Comparison of ENCODE assay signal across 27 cellular contexts in the genomic region with DNA sequence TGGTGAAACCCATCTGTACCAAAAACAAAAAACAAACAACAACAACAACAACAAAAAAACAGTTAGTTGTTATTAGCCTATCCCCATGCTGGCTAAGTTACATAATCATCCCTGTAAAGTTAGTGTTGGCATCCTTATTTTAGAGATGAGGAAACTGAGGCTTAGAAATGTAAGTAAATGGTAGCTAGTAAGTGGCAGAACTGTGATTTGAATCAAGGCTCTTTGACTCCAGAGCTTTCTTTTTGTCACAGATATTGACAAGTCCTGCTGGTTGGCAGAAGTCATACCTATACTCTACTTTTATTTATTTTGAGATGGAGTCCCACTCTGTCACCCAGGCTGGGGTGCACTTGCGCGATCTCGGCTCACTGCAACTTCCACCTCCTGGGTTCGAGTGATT. TPM values are rescaled to one million over a fixed set of nuclear protein-coding genes. Genes with fewer than 3 reads are reported as not detected.
DNase-seq lines count a peak whose midpoint lies in the region; ATAC-seq, FAIRE-seq and TF ChIP-seq lines count a peak whose summit lies in the region.
"Had no signal": no experiment of that assay in that cellular context is flagged by ENCODE, and none has a peak within 500 bp of the region (broad histone marks: within the 10 kb centered on the region; RNA-seq: fewer than 3 reads in every experiment).

No MANE protein-coding gene starts in this region.

- POLR2A ChIA-PET in A549 (lab: Yijun Ruan, JAX) (no interaction called here), K562 (lab: Yijun Ruan, JAX) (interaction anchor here (1.4 to 1.9 kb wide), 4 partner anchors 11 to 17 kb away, joined by 5 to 11 read pairs (median 5); no protein-coding TSS in a partner anchor)

- H3K9me3 ChIP-seq in A549 (no peaks in the 10 kb centered on the region), K562 (replicated peaks; ENCODE audit: control insufficient read depth, insufficient read depth, low read depth, low read length) (no peaks in the 10 kb centered on the region), Karpas-422 (ENCODE audit: low read length) (no peaks in the 10 kb centered on the region), mammary epithelial cell (replicated peaks; ENCODE audit: insufficient read depth, low read length) (no peaks in the 10 kb centered on the region)
- H3K9me3 ChIP-seq: BE2C, BLaER1 had no signal

- no peaks in the 10 kb centered on the region for H3K9me3 Mint-ChIP-seq in neural crest cell
- H3K9me3 Mint-ChIP-seq: CD4-positive, alpha-beta memory T cell; CD4-positive, CD25-positive, alpha-beta regulatory T cell; CD8-positive, alpha-beta memory T cell had no signal

- no peaks in the 10 kb centered on the region for H3K36me3 Mint-ChIP-seq in neural crest cell (ENCODE audit: low read depth)

- H3K4me1 Mint-ChIP-seq in neural crest cell: peaks cover 23% of the 10 kb centered on the region

- dilution Hi-C loops in mammary epithelial cell (cut with HindIII; ENCODE audit: low sequenced_read_pairs): no loop called here

- TF ChIP-seq RAD21 in A549 (conservative IDR thresholded peaks at IDR 0.05 in 1 of 2, IDR thresholded peaks at IDR 0.05 in 1 of 2): no peak
- no peak for TF ChIP-seq RAD21 in K562 (CRISPR knock-in tag; conservative IDR thresholded peaks at IDR 0.05 in 1 of 2, IDR thresholded peaks at IDR 0.05 in 1 of 2)

- TF ChIP-seq EP300 in A549 (IDR thresholded peaks at IDR 0.05): no peak
- TF ChIP-seq EP300 in K562 (IDR thresholded peaks at IDR 0.05; ENCODE audit: low read length): no peak

- H3K9me2 ChIP-seq in Karpas-422 (replicated peaks; ENCODE audit: insufficient read depth, low read length): no peaks in the 10 kb centered on the region

- 93% methylated on average over 4 of the region's 4 CpGs for WGBS in A549 (ENCODE audit: missing lambda C conversion rate)
- WGBS in K562 (ENCODE audit: insufficient coverage, low coverage, missing lambda C conversion rate): 90% methylated on average over 4 of the region's 4 CpGs
- 98% methylated on average over 4 of the region's 4 CpGs for WGBS in mammary epithelial cell (ENCODE audit: low coverage, missing lambda C conversion rate)

- DNase-seq in A549 (ENCODE audit: low read depth in 1 of 2, low spot score in 1 of 2): no peak
- DNase-seq in K562 (ENCODE audit: extremely low read depth in 1 of 4, low spot score in 3 of 4): no peak
- DNase-seq in neural crest cell (ENCODE audit: low read depth, low spot score): no peak
- DNase-seq in Karpas-422: no peak
- no peak for DNase-seq in mammary epithelial cell
- DNase-seq: ACHN; BE2C; C1 segment of cervical spinal cord; CD4-positive, alpha-beta memory T cell; CD4-positive, CD25-positive, alpha-beta regulatory T cell; CD8-positive, alpha-beta memory T cell; COR-L47; DMS 273 treated with DMSO at 0.1 percent for 48 hours; DMS153; DMS53; DMS79; DND-41; EL; GDM1 had no signal

- H3K27me3 ChIP-seq in K562 (ENCODE audit: control insufficient read depth in 2 of 2, insufficient read depth in 2 of 2, low read length in 2 of 2) (no peaks in the 10 kb centered on the region), Karpas-422 (ENCODE audit: low read length) (no peaks in the 10 kb centered on the region; the same call in 1 of the 2 replicates), mammary epithelial cell (ENCODE audit: insufficient read depth, low read length) (no peaks in the 10 kb centered on the region)
- H3K27me3 ChIP-seq: BE2C, BLaER1 had no signal

- no peak overlapping the region for H3K4me3 ChIP-seq in A549
- no peak overlapping the region for H3K4me3 ChIP-seq in K562
- no peak overlapping the region for H3K4me3 ChIP-seq in Karpas-422 (ENCODE audit: low read length)
- no peak overlapping the region for H3K4me3 ChIP-seq in mammary epithelial cell (replicated peaks in 1 of 3; ENCODE audit: insufficient read depth in 1 of 3, low read depth in 2 of 3, low read length in 3 of 3)
- H3K4me3 ChIP-seq: BLaER1, GM12878 had no signal

- no peaks in the 10 kb centered on the region; the same call in 2 of the 3 replicates for H3K36me3 ChIP-seq in K562 (ENCODE audit: control insufficient read depth, insufficient read depth, low read length)
- H3K36me3 ChIP-seq in Karpas-422 (ENCODE audit: insufficient read depth, low read length): no peaks in the 10 kb centered on the region
- no peaks in the 10 kb centered on the region for H3K36me3 ChIP-seq in mammary epithelial cell (ENCODE audit: insufficient read depth, low read length)
- H3K36me3 ChIP-seq: BE2C, BLaER1 had no signal

- in situ Hi-C loops in K562 (cut with MboI): no loop called here
- in situ Hi-C loops in mammary epithelial cell (cut with MboI; ENCODE audit: low sequenced_read_pairs in 2 of 2): no loop called here

- intact Hi-C loops in K562 (cut with micrococcal nuclease): no loop called here
- intact Hi-C loops in mammary epithelial cell (cut with micrococcal nuclease): no loop called here

- FAIRE-seq in A549 (lab: Jason Lieb, UNC) (no peak), K562 (lab: Jason Lieb, UNC) (no peak)
- FAIRE-seq: GM12878, GM12892, GM18507 had no signal

- no peaks in the 10 kb centered on the region for H3K27me3 Mint-ChIP-seq in neural crest cell (ENCODE audit: low read depth)
- H3K27me3 Mint-ChIP-seq: CD4-positive, alpha-beta memory T cell; CD4-positive, CD25-positive, alpha-beta regulatory T cell; CD8-positive, alpha-beta memory T cell had no signal

- no peak for TF ChIP-seq CTCF in A549 (IDR thresholded peaks at IDR 0.05)
- TF ChIP-seq CTCF in VCaP (conservative IDR thresholded peaks at IDR 0.05): no peak
- TF ChIP-seq CTCF in K562 (IDR thresholded peaks at IDR 0.05 in 2 of 3, conservative IDR thresholded peaks at IDR 0.05 in 1 of 3; ENCODE audit: insufficient read depth in 2 of 3, low read depth in 1 of 3, low read length in 3 of 3): no peak
- no peak for TF ChIP-seq CTCF in neural crest cell (conservative IDR thresholded peaks at IDR 0.05)
- TF ChIP-seq CTCF in mammary epithelial cell (conservative IDR thresholded peaks at IDR 0.05 in 1 of 2, IDR thresholded peaks at IDR 0.05 in 1 of 2; ENCODE audit: extremely low read depth in 1 of 2, insufficient read depth in 1 of 2, low read depth in 1 of 2, low read length in 2 of 2): no peak

- H3K79me2 ChIP-seq in K562 (ENCODE audit: control insufficient read depth, insufficient read depth, low read length): peaks cover 78% of the 10 kb centered on the region
- no peaks in the 10 kb centered on the region for H3K79me2 ChIP-seq in Karpas-422 (ENCODE audit: low read length)
- peaks cover 17% of the 10 kb centered on the region for H3K79me2 ChIP-seq in mammary epithelial cell (ENCODE audit: insufficient read depth, low read length)

- no peaks in the 10 kb centered on the region for H4K20me1 ChIP-seq in K562 (replicated peaks; ENCODE audit: control insufficient read depth, insufficient read depth, low read length)
- H4K20me1 ChIP-seq in Karpas-422 (ENCODE audit: insufficient read depth, low read depth, low read length): peaks cover 13% of the 10 kb centered on the region; the same call in 1 of the 2 replicates
- no peaks in the 10 kb centered on the region for H4K20me1 ChIP-seq in mammary epithelial cell (ENCODE audit: insufficient read depth, low read length)
- H4K20me1 ChIP-seq: BLaER1 had no signal

- CTCF ChIA-PET in A549 (lab: Yijun Ruan, JAX) (interaction anchor here (0.5 to 1.6 kb wide), 5 partner anchors 15 to 222 kb away, joined by 3 to 5 read pairs (median 4); no protein-coding TSS in a partner anchor), K562 (lab: Yijun Ruan, JAX; ENCODE audit: low intra/inter-chr PET ratio) (no interaction called here), mammary epithelial cell (lab: Charles Lee; ENCODE audit: low non-redundant PET) (no interaction called here)

- H3K4me2 ChIP-seq in A549 (peak overlapping the region; percentile 61; the same call in 2 of the 3 replicates), K562 (ENCODE audit: insufficient read depth, low read length) (peak overlapping the region; percentile 67; the same call in 1 of the 2 replicates), Karpas-422 (ENCODE audit: low read depth, low read length, poor library complexity, severe bottlenecking) (no peak overlapping the region), mammary epithelial cell (ENCODE audit: insufficient read depth, low read depth, low read length) (no peak overlapping the region)
- H3K4me2 ChIP-seq: BLaER1 had no signal

- H3K4me3 Mint-ChIP-seq in neural crest cell: no peak overlapping the region
- H3K4me3 Mint-ChIP-seq: CD14-positive monocyte; CD4-positive, alpha-beta memory T cell; CD4-positive, CD25-positive, alpha-beta regulatory T cell; CD8-positive, alpha-beta memory T cell had no signal

- no peaks in the 10 kb centered on the region for H3K9me1 ChIP-seq in K562 (ENCODE audit: control insufficient read depth, insufficient read depth, low read length)

- H3K4me1 ChIP-seq in A549 (peaks cover 94% of the 10 kb centered on the region), K562 (replicated peaks in 1 of 2; ENCODE audit: control insufficient read depth in 2 of 2, insufficient read depth in 2 of 2, low read length in 2 of 2) (peaks cover 19 to 66% of the 10 kb centered on the region in 2 experiments), Karpas-422 (ENCODE audit: low read length) (no peaks in the 10 kb centered on the region), mammary epithelial cell (ENCODE audit: insufficient read depth, low read length) (peaks cover 14% of the 10 kb centered on the region)

- H3K9ac ChIP-seq in K562 (ENCODE audit: insufficient read depth in 1 of 2, low read depth in 2 of 2, low read length in 2 of 2): no peak overlapping the region
- no peak overlapping the region for H3K9ac ChIP-seq in Karpas-422 (ENCODE audit: low read length)
- H3K9ac ChIP-seq in mammary epithelial cell (ENCODE audit: insufficient read depth, low read length): no peak overlapping the region
- H3K9ac ChIP-seq: BLaER1 had no signal

- H3K27ac ChIP-seq in A549 (peak overlapping the region; percentile 81 to 85), VCaP (peak overlapping the region; percentile 37), K562 (ENCODE audit: extremely low read depth, low read depth, low read length) (peak overlapping the region; percentile 67; the same call in 2 of the 3 replicates), Karpas-422 (ENCODE audit: low read length) (no peak overlapping the region), mammary epithelial cell (ENCODE audit: insufficient read depth, low read depth, low read length) (no peak overlapping the region)
- H3K27ac ChIP-seq: 22Rv1, BLaER1 had no signal

- BruUV-seq in K562 (replicated peaks; lab: Mats Ljungman, UMichigan) (no TSS peak), mammary epithelial cell (replicated peaks; lab: Mats Ljungman, UMichigan) (no TSS peak)

- no peak for ATAC-seq in A549
- no peak for ATAC-seq in K562
- ATAC-seq in HG02798 (IDR thresholded peaks at IDR 0.05; ENCODE audit: poor library complexity, unreplicated experiment): no peak
- ATAC-seq: GM12878 had no signal

- H2AFZ ChIP-seq in K562 (ENCODE audit: low read depth, low read length) (no peak overlapping the region), Karpas-422 (ENCODE audit: low read length) (no peak overlapping the region), mammary epithelial cell (ENCODE audit: low read depth, low read length) (no peak overlapping the region)

- TF ChIP-seq POLR2A in A549 (IDR thresholded peaks at IDR 0.05; ENCODE audit: low read length) (no peak), K562 (conservative IDR thresholded peaks at IDR 0.05) (no peak)

- peak overlapping the region; percentile 19 for H3K27ac Mint-ChIP-seq in neural crest cell (ENCODE audit: unreplicated experiment)
- H3K27ac Mint-ChIP-seq: CD14-positive monocyte; CD4-positive, CD25-positive, alpha-beta regulatory T cell; CD8-positive, alpha-beta memory T cell had no signal

RNA-seq across cellular contexts. Expression of a gene that starts 42.1 kb away (rescaled TPM):
- polyA plus RNA-seq in A549 (2011; rRNA removed): 65.0 and 79.7 TPM in 2 replicates
- 22.5 and 28.8 TPM in 2 replicates for polyA plus RNA-seq in A549 (2012; cell fraction: cytosol; rRNA removed)
- 33.6 and 40.4 TPM in 2 replicates for polyA plus RNA-seq in A549 (2012; cell fraction: nucleus; rRNA removed)
- 28.1 to 28.8 TPM (median 28.1 TPM) in 3 replicates for polyA plus RNA-seq in A549 (2017; fragmentation: RNase III; extraction: RNeasy Plus Mini Kit Qiagen cat#74134 plus additional on column Dnase treatment)
- polyA minus RNA-seq in A549 (2011; rRNA and poly(A)+ RNA removed): 66.8 and 80.3 TPM in 2 replicates
- 104 and 117 TPM in 2 replicates for total RNA-seq in K562 (2011; cell fraction: chromatin; rRNA removed; ENCODE audit: low replicate concordance)
- 43.2 and 50.5 TPM in 2 replicates for total RNA-seq in K562 (2011; cell fraction: nucleolus; rRNA removed)
- total RNA-seq in K562 (2011; cell fraction: nucleoplasm; rRNA removed): 62.3 and 84.4 TPM in 2 replicates
- total RNA-seq in K562 (2014; rRNA removed): 9.5 and 11.3 TPM in 2 replicates
- 17.8 and 20.1 TPM in 2 replicates for total RNA-seq in K562 (2014; rRNA removed; fragmentation: Illumina TruSeq; extraction: Trizol)
- 17.8 and 20.9 TPM in 2 replicates for total RNA-seq in K562 (2015; rRNA removed; fragmentation: Illumina TruSeq; extraction: Trizol)
- total RNA-seq in K562 (2021): 30.4 and 33.0 TPM in 2 replicates
- 24.1 and 25.9 TPM in 2 replicates for polyA plus RNA-seq in K562 (2011; rRNA removed)
- polyA plus RNA-seq in K562 (2011; cell fraction: cytosol; rRNA removed): 12.7 and 19.8 TPM in 2 replicates
- 19.9 and 25.4 TPM in 2 replicates for polyA plus RNA-seq in K562 (2011; cell fraction: nucleus; rRNA removed)
- 15.4 and 18.6 TPM in 2 replicates for polyA plus RNA-seq in K562 (2012)
- polyA plus RNA-seq in K562 (2014; fragmentation: Illumina TruSeq; extraction: Trizol): 18.1 and 19.5 TPM in 2 replicates
- 1 to 10 TPM; 3.2 to 5.3 TPM for polyA plus RNA-seq in K562 (2014; fragmentation: Nextera tagmentation; extraction: Ambion mirVana)
- 11.6 and 12.5 TPM in 2 replicates for polyA plus RNA-seq in K562 (2014; rRNA removed)
- 41.9 and 45.2 TPM in 2 replicates for polyA minus RNA-seq in K562 (2011; rRNA and poly(A)+ RNA removed)
- polyA minus RNA-seq in K562 (2011; cell fraction: cytosol; rRNA and poly(A)+ RNA removed): 20.5 and 22.4 TPM in 2 replicates
- 33.0 and 46.7 TPM in 2 replicates for polyA minus RNA-seq in K562 (2011; cell fraction: nucleus; rRNA and poly(A)+ RNA removed)
- total RNA-seq in neural crest cell: 21.2 and 22.7 TPM in 2 replicates
- 4.3 and 4.4 TPM in 2 replicates for total RNA-seq in Karpas-422 (2014; rRNA removed; shearing (Covaris generic); ENCODE audit: low replicate concordance)
- total RNA-seq in mammary epithelial cell: 10 to 100 TPM in 1 of 2 donors, 1 to 10 TPM in 1; 6.0 to 15.5 TPM
- polyA plus RNA-seq in mammary epithelial cell: 2.6 TPM
- 2.4 TPM for polyA minus RNA-seq in mammary epithelial cell

Comparison
In these comparisons a context has a peak if more than half of its experiments do, and no peak if none do; other contexts are left out.
1. H3K27ac ChIP-seq: peak in A549 (2 of 2), VCaP (single experiment) and K562 (single experiment); none in Karpas-422 (single experiment) and mammary epithelial cell (single experiment).
2. H3K4me2 ChIP-seq: peak in A549 (single experiment) and K562 (single experiment); none in Karpas-422 (single experiment) and mammary epithelial cell (single experiment).